In the genomic region with DNA sequence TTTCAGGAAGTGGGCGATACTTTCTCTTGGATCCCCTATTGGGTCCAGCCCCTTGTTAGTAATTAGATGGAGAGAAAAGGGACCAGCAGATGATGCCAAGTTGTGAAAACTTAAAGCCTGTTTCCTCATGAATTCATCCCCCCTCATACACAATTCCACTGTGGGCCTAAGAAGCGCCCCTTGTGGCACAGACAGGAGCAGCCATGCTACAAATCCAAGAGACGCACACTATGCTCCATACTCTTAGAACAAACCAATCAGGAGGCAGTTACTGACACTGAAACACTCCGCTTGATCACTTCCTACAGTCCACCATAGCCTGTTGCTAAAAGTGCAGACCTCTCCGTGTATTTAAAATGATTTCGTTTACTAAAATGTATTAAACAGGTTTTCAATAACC, we compare ENCODE assay signal across 28 cellular contexts.
DNase-seq lines count a peak whose midpoint lies in the region; FAIRE-seq and TF ChIP-seq lines count a peak whose summit lies in the region.
"Had no signal": no experiment of that assay in that cellular context is flagged by ENCODE, and none has a peak within 500 bp of the region (broad histone marks: within the 10 kb centered on the region; RNA-seq: fewer than 3 reads in every experiment).

No MANE protein-coding gene starts in this region.

- H3K9ac ChIP-seq in H9 (ENCODE audit: extremely low read depth, insufficient read length, low read length) (no peak overlapping the region), OCI-LY1 (ENCODE audit: low read length) (no peak overlapping the region), H1 (replicated peaks in 1 of 4; ENCODE audit: extremely low read depth in 1 of 4, low read depth in 3 of 4, low read length in 3 of 4) (no peak overlapping the region)

- no peak overlapping the region for H3K27ac ChIP-seq in H9 (ENCODE audit: insufficient read length, low read depth, low read length)
- H3K27ac ChIP-seq in OCI-LY1 (ENCODE audit: low read depth, low read length, poor library complexity, severe bottlenecking) = no peak overlapping the region
- no peak overlapping the region for H3K27ac ChIP-seq in H1 (ENCODE audit: low read depth, low read length)
- H3K27ac ChIP-seq in vagina = no peak overlapping the region
- H3K27ac ChIP-seq: coronary artery, neutrophil, RWPE1 had no signal

- H3K79me1 ChIP-seq in H9 (ENCODE audit: insufficient read depth, low read depth, low read length, poor library complexity, severe bottlenecking) (no peaks in the 10 kb centered on the region), H1 (ENCODE audit: low read depth, low read length) (no peaks in the 10 kb centered on the region)

- H3F3A ChIP-seq in OCI-LY1 (ENCODE audit: insufficient read depth, low read length) = no peaks in the 10 kb centered on the region

- H3K4ac ChIP-seq in H9 (ENCODE audit: low read depth, low read length) (no peak overlapping the region), H1 (replicated peaks; ENCODE audit: insufficient read length, low read depth, low read length) (no peak overlapping the region)

- H2BK20ac ChIP-seq in H9 (ENCODE audit: low read depth, low read length, poor library complexity, severe bottlenecking) (no peak overlapping the region), H1 (ENCODE audit: low read length) (no peak overlapping the region)

- H4K8ac ChIP-seq in H9 (replicated peaks; ENCODE audit: insufficient read length, low read depth, low read length) = no peak overlapping the region
- no peak overlapping the region for H4K8ac ChIP-seq in H1 (ENCODE audit: extremely low read depth, insufficient read depth, low read length)

- no peak overlapping the region for H3K56ac ChIP-seq in H9 (ENCODE audit: insufficient read length, low read depth, low read length)
- no peak overlapping the region for H3K56ac ChIP-seq in H1 (replicated peaks; ENCODE audit: insufficient read length, low read depth, low read length)

- no peak overlapping the region for H4K5ac ChIP-seq in H9 (ENCODE audit: insufficient read length, low read depth, low read length)
- no peak overlapping the region for H4K5ac ChIP-seq in H1 (ENCODE audit: insufficient read length, low read depth, low read length)

- H2AK5ac ChIP-seq in H9 (ENCODE audit: insufficient read length, low read length) (no peak overlapping the region), H1 (ENCODE audit: low read depth, low read length) (no peak overlapping the region)

- H2BK120ac ChIP-seq in H9 (ENCODE audit: low read depth, low read length, poor library complexity, severe bottlenecking) (no peak overlapping the region), H1 (replicated peaks; ENCODE audit: low read depth, low read length) (no peak overlapping the region)

- H3K27me3 ChIP-seq in BE2C (no peaks in the 10 kb centered on the region), H9 (ENCODE audit: insufficient read depth, low read length) (no peaks in the 10 kb centered on the region), OCI-LY1 (ENCODE audit: insufficient read depth, low read length) (no peaks in the 10 kb centered on the region), H1 (replicated peaks in 1 of 4; ENCODE audit: control insufficient read depth in 3 of 4, extremely low read depth in 1 of 4, insufficient read depth in 3 of 4, low read length in 3 of 4) (no peaks in the 10 kb centered on the region), vagina (no peaks in the 10 kb centered on the region)
- H3K27me3 ChIP-seq: neutrophil had no signal

- H3K9me2 ChIP-seq in OCI-LY1 (ENCODE audit: low read depth, low read length) = no peaks in the 10 kb centered on the region

- H3K14ac ChIP-seq in H9 (ENCODE audit: insufficient read depth, low read length) = no peak overlapping the region
- no peak overlapping the region for H3K14ac ChIP-seq in H1 (ENCODE audit: insufficient read length)

- H2BK12ac ChIP-seq in H9 (ENCODE audit: insufficient read length, low read depth, low read length) = no peak overlapping the region
- no peak overlapping the region for H2BK12ac ChIP-seq in H1 (ENCODE audit: low read depth, low read length)

- DNase-seq in BE2C (no peak), H9 (no peak), H1 (ENCODE audit: low read depth in 1 of 2, low spot score in 2 of 2) (no peak), inferior parietal cortex (ENCODE audit: extremely low spot score) (no peak), vagina (ENCODE audit: extremely low spot score in 2 of 2) (no peak), NCI-H526 (lab: John Stamatoyannopoulos, UW) (no peak), globus pallidus (ENCODE audit: low spot score) (no peak)
- DNase-seq: activated CD4-positive, alpha-beta T cell treated with anti-CD3 and anti-CD28 coated beads, Interleukin-2, amount 50 U/mL, for 48 hours; activated CD4-positive, CD25-positive, alpha-beta regulatory T cell treated with anti-CD3 and anti-CD28 coated beads, Interleukin-2, amount 50 U/mL, for 72 hours; activated gamma-delta T cell treated with Interleukin-2 at 50 U/mL for 16 hours; activated T-cell treated with anti-CD3 and anti-CD28 coated beads, Interleukin-2, amount 50 U/mL, for 48 hours; CD8-positive, alpha-beta memory T cell; effector memory CD8-positive, alpha-beta T cell; erythroblast; HFFc6; KG1; kidney; NCI-H1436 treated with DMSO at 0.1 percent for 48 hours; NCI-H226; stimulated activated naive CD8-positive, alpha-beta T cell treated with anti-CD3 and anti-CD28 coated beads, Interleukin-15, amount 100 ng/mL, for 72 hours had no signal

- CTCF ChIA-PET in H1 (lab: Charles Lee; ENCODE audit: partially characterized antibody) = interaction anchor here (1.0 kb wide), 1 partner anchor 12 kb away, joined by 4 read pairs; no protein-coding TSS in a partner anchor

- H3K27ac Mint-ChIP-seq in H9 = no peak overlapping the region
- H3K27ac Mint-ChIP-seq: B cell; CD8-positive, alpha-beta memory T cell; effector memory CD8-positive, alpha-beta T cell; HFFc6; mesothelial cell of epicardium; stimulated activated naive CD8-positive, alpha-beta T cell treated with anti-CD3 and anti-CD28 coated beads, Interleukin-15, amount 100 ng/mL, for 72 hours had no signal

- H3K9me3 ChIP-seq in BE2C = no peaks in the 10 kb centered on the region
- no peaks in the 10 kb centered on the region for H3K9me3 ChIP-seq in H9 (ENCODE audit: control insufficient read depth, low read depth, low read length)
- H3K9me3 ChIP-seq in OCI-LY1 (ENCODE audit: low read length) = no peaks in the 10 kb centered on the region
- H3K9me3 ChIP-seq in H1 (ENCODE audit: insufficient read depth in 2 of 2, low read depth in 1 of 2, low read length in 1 of 2) = no peaks in the 10 kb centered on the region
- H3K9me3 ChIP-seq in vagina = no peaks in the 10 kb centered on the region
- H3K9me3 ChIP-seq: neutrophil had no signal

- H2AFZ ChIP-seq in H9 (ENCODE audit: low read length) (no peak overlapping the region), OCI-LY1 (ENCODE audit: low read length) (no peak overlapping the region), H1 (ENCODE audit: low read length) (no peak overlapping the region)

- H2BK5ac ChIP-seq in H9 (ENCODE audit: insufficient read length, low read length) = no peak overlapping the region
- H2BK5ac ChIP-seq in H1 (ENCODE audit: low read depth, low read length) = no peak overlapping the region

- no peak overlapping the region for H3K4me3 Mint-ChIP-seq in H9
- H3K4me3 Mint-ChIP-seq: B cell; CD8-positive, alpha-beta memory T cell; effector memory CD8-positive, alpha-beta T cell; HFFc6; mesothelial cell of epicardium; stimulated activated naive CD8-positive, alpha-beta T cell treated with anti-CD3 and anti-CD28 coated beads, Interleukin-15, amount 100 ng/mL, for 72 hours had no signal

- no peak overlapping the region for H3K23ac ChIP-seq in H9 (ENCODE audit: insufficient read length, low read depth, low read length)
- no peak overlapping the region for H3K23ac ChIP-seq in H1 (ENCODE audit: insufficient read length)

- no peaks in the 10 kb centered on the region for H3K79me2 ChIP-seq in H9 (ENCODE audit: insufficient read depth, low read length)
- H3K79me2 ChIP-seq in OCI-LY1 (ENCODE audit: insufficient read depth, low read length) = no peaks in the 10 kb centered on the region
- no peaks in the 10 kb centered on the region for H3K79me2 ChIP-seq in H1 (ENCODE audit: control insufficient read depth in 1 of 2, insufficient read depth in 2 of 2, low read length in 2 of 2)

- H4K20me1 ChIP-seq in H9 (ENCODE audit: control insufficient read depth, insufficient read depth, insufficient read length) = no peaks in the 10 kb centered on the region
- no peaks in the 10 kb centered on the region for H4K20me1 ChIP-seq in OCI-LY1 (ENCODE audit: insufficient read depth, low read length)
- H4K20me1 ChIP-seq in H1 (replicated peaks in 1 of 2; ENCODE audit: control insufficient read depth in 1 of 2, insufficient read depth in 2 of 2, low read length in 2 of 2) = no peaks in the 10 kb centered on the region

- no peaks in the 10 kb centered on the region for H3K4me1 Mint-ChIP-seq in H9
- H3K4me1 Mint-ChIP-seq: B cell; CD8-positive, alpha-beta memory T cell; mesothelial cell of epicardium; stimulated activated naive CD8-positive, alpha-beta T cell treated with anti-CD3 and anti-CD28 coated beads, Interleukin-15, amount 100 ng/mL, for 72 hours had no signal

- no peaks in the 10 kb centered on the region for H3K4me1 ChIP-seq in BE2C
- no peaks in the 10 kb centered on the region for H3K4me1 ChIP-seq in H9 (ENCODE audit: insufficient read depth, low read length)
- H3K4me1 ChIP-seq in OCI-LY1 (ENCODE audit: insufficient read depth, low read length, severe bottlenecking) = no peaks in the 10 kb centered on the region
- H3K4me1 ChIP-seq in H1 (replicated peaks in 1 of 4; ENCODE audit: control insufficient read depth in 3 of 4, insufficient read depth in 4 of 4, low read length in 3 of 4) = no peaks in the 10 kb centered on the region
- no peaks in the 10 kb centered on the region for H3K4me1 ChIP-seq in vagina

- no peaks in the 10 kb centered on the region for H3K23me2 ChIP-seq in H9 (ENCODE audit: insufficient read length, low read depth, low read length, poor library complexity, severe bottlenecking)
- no peaks in the 10 kb centered on the region; the same call in 1 of the 2 replicates for H3K23me2 ChIP-seq in H1 (ENCODE audit: low read depth, low read length)

- H3K4me2 ChIP-seq in H9 (ENCODE audit: insufficient read depth, insufficient read length, low read length) (no peak overlapping the region), OCI-LY1 (ENCODE audit: low read length) (no peak overlapping the region), H1 (ENCODE audit: insufficient read depth in 1 of 2, low read depth in 2 of 2, low read length in 2 of 2) (no peak overlapping the region)

- H3K18ac ChIP-seq in H9 (ENCODE audit: insufficient read length, low read depth, low read length) (no peak overlapping the region), H1 (ENCODE audit: extremely low read depth, low read length) (no peak overlapping the region)

- intact Hi-C loops in vagina (cut with DNase I) = no loop called here

- TF ChIP-seq POLR2A in H1 (IDR thresholded peaks at IDR 0.05; ENCODE audit: control extremely low read depth in 1 of 2, low read depth in 2 of 2, low read length in 2 of 2) (no peak), vagina (IDR thresholded peaks at IDR 0.05) (no peak)

- H3K36me3 Mint-ChIP-seq in H9 (ENCODE audit: insufficient read depth in 1 of 3, low read depth in 3 of 3) = no peaks in the 10 kb centered on the region
- H3K36me3 Mint-ChIP-seq: CD8-positive, alpha-beta memory T cell; mesothelial cell of epicardium had no signal

- H2BK15ac ChIP-seq in H9 (ENCODE audit: low read depth, low read length) (no peak overlapping the region), H1 (ENCODE audit: low read length) (no peak overlapping the region)

- peaks cover 2% of the 10 kb centered on the region; the same call in 1 of the 2 replicates for H3K27me3 Mint-ChIP-seq in H9 (ENCODE audit: low read depth)
- H3K27me3 Mint-ChIP-seq: B cell; CD8-positive, alpha-beta memory T cell; effector memory CD8-positive, alpha-beta T cell; stimulated activated naive CD8-positive, alpha-beta T cell treated with anti-CD3 and anti-CD28 coated beads, Interleukin-15, amount 100 ng/mL, for 72 hours had no signal

- peak; percentile 35; the same call in 1 of the 2 replicates for TF ChIP-seq CTCF in BE2C (IDR thresholded peaks at IDR 0.05; ENCODE audit: low read depth, low read length)
- peak; percentile 59 for TF ChIP-seq CTCF in H9 (conservative IDR thresholded peaks at IDR 0.05)
- peak; percentile 36; the same call in 1 of the 2 replicates for TF ChIP-seq CTCF in OCI-LY1 (IDR thresholded peaks at IDR 0.05; ENCODE audit: low read length)
- peak; percentile 21 to 54 (median 46); a peak in 3 of 4 replicates for TF ChIP-seq CTCF in H1 (IDR thresholded peaks at IDR 0.05; ENCODE audit: control extremely low read depth in 1 of 3, insufficient read depth in 1 of 3, low read depth in 1 of 3, low read length in 3 of 3)
- TF ChIP-seq CTCF in vagina (IDR thresholded peaks at IDR 0.05) = no peak

- POLR2A ChIA-PET in H1 (lab: Charles Lee; ENCODE audit: partially characterized antibody) = no interaction called here

- H4K91ac ChIP-seq in H9 (ENCODE audit: insufficient read length, low read depth, low read length) (no peak overlapping the region), H1 (replicated peaks; ENCODE audit: insufficient read length, low read length) (no peak overlapping the region)

- H3K4me3 ChIP-seq in BE2C (ENCODE audit: low read depth, low read length) (no peak overlapping the region), OCI-LY1 (ENCODE audit: low read depth, low read length, poor library complexity, severe bottlenecking) (no peak overlapping the region), H1 (ENCODE audit: extremely low read depth in 1 of 4, insufficient read depth in 2 of 4, low read depth in 3 of 4, low read length in 4 of 4) (no peak overlapping the region), vagina (no peak overlapping the region)
- H3K4me3 ChIP-seq: coronary artery had no signal

- H3K36me3 ChIP-seq in BE2C = no peaks in the 10 kb centered on the region
- no peaks in the 10 kb centered on the region for H3K36me3 ChIP-seq in OCI-LY1 (ENCODE audit: insufficient read depth, low read length)
- H3K36me3 ChIP-seq in H1 (ENCODE audit: control insufficient read depth in 2 of 4, insufficient read depth in 4 of 4, low read length in 3 of 4) = no peaks in the 10 kb centered on the region
- H3K36me3 ChIP-seq in vagina = no peaks in the 10 kb centered on the region
- H3K36me3 ChIP-seq: neutrophil had no signal

- no peak overlapping the region for H3T11ph ChIP-seq in H9 (ENCODE audit: low read length)

- FAIRE-seq in H1 (lab: Jason Lieb, UNC) = no peak
- FAIRE-seq: astrocyte, GM12892, kidney had no signal

- no peak for TF ChIP-seq EP300 in H1 (IDR thresholded peaks at IDR 0.05; ENCODE audit: borderline replicate concordance in 1 of 2, low read depth in 2 of 2, low read length in 2 of 2)

- WGBS in H9 (ENCODE audit: extremely low coverage, insufficient read length, low lambda C conversion rate) = no CpG with 5 or more reads among the region's 6 CpGs
- 83% methylated on average over 6 of the region's 6 CpGs; no CpG with 5 or more reads in 1 of the 2 experiments for WGBS in H1 (ENCODE audit: extremely low coverage in 1 of 2, insufficient coverage in 1 of 2, insufficient read length in 1 of 2, insufficient replicate concordance in 2 of 2, low coverage in 1 of 2, low lambda C conversion rate in 2 of 2, missing lambda C conversion rate in 1 of 2), 2 experiments

- TF ChIP-seq RAD21 in H1 (IDR thresholded peaks at IDR 0.05 in 1 of 2, conservative IDR thresholded peaks at IDR 0.05 in 1 of 2; ENCODE audit: low read depth in 2 of 2, low read length in 2 of 2) = peak in 1 of 2 experiments; percentile 12; a peak in 1 of 4 replicates

- peaks cover 0 to 4% of the 10 kb centered on the region in 2 experiments; a peak in 3 of 5 replicates for H3K9me3 Mint-ChIP-seq in H9
- H3K9me3 Mint-ChIP-seq: stimulated activated naive CD8-positive, alpha-beta T cell treated with anti-CD3 and anti-CD28 coated beads, Interleukin-15, amount 100 ng/mL, for 72 hours had no signal

Comparison
In these comparisons a context has a peak if more than half of its experiments do, and no peak if none do; other contexts are left out.
1. CTCF ChIP-seq: peak in BE2C (single experiment), H9 (single experiment), OCI-LY1 (single experiment) and H1 (3 of 3); none in vagina (0 of 3).